Comparison of ENCODE assay signal across 1 cellular context in the genomic region with DNA sequence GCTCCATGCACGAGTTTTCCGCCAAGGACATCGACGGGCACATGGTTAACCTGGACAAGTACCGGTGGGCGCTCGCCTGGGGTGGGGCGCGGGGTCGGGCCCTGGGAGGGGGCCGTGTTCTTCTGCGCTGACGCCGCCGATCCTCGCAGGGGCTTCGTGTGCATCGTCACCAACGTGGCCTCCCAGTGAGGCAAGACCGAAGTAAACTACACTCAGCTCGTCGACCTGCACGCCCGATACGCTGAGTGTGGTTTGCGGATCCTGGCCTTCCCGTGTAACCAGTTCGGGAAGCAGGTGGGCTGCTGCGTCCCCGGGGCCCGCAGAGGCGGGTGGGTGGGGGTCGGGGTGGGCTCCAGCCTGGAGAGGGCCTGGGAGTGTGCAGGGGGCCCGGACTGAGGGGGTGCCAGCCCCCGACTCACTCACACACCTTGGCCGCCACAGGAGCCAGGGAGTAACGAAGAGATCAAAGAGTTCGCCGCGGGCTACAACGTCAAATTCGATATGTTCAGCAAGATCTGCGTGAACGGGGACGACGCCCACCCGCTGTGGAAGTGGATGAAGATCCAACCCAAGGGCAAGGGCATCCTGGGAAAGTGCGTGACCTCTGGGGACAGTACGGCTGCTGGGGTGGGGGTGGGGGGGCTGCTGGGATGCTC.
A peak's percentile ranks its signal among the peaks of the same experiment; 100 is the strongest.
TF ChIP-seq lines count a peak whose summit lies in the region.

No MANE protein-coding gene starts in this region.

TF ChIP-seq in HepG2, 621 proteins besides CTCF, POLR2A, EP300 and RAD21:
- TF ChIP-seq ZSCAN21 (CRISPR knock-in tag; IDR thresholded peaks at IDR 0.05; ENCODE audit: borderline replicate concordance) (0 out of 2 replicates have a peak, but pooled peaks have one; percentile 7), ZBTB38 (CRISPR knock-in tag; IDR thresholded peaks at IDR 0.05) (peak; percentile 66), KDM3A (CRISPR knock-in tag; IDR thresholded peaks at IDR 0.05; ENCODE audit: low read depth) (0 out of 2 replicates have a peak, but pooled peaks have one; percentile 13), HOXA3 (CRISPR knock-in tag; IDR thresholded peaks at IDR 0.05) (peak; percentile 42; the same call in 1 of the 2 replicates), KDM5B (CRISPR knock-in tag; IDR thresholded peaks at IDR 0.05; ENCODE audit: borderline replicate concordance) (no peak), RXRA (CRISPR knock-in tag; IDR thresholded peaks at IDR 0.05) (peak; percentile 35; the same call in 1 of the 2 replicates), TEAD3 (CRISPR knock-in tag; optimal IDR thresholded peaks at IDR 0.05; ENCODE audit: borderline replicate concordance) (peak; percentile 11), ZNF20 (CRISPR knock-in tag; IDR thresholded peaks at IDR 0.05) (no peak), HNRNPLL (IDR thresholded peaks at IDR 0.05; ENCODE audit: low read depth, low read length, poor library complexity, severe bottlenecking) (no peak), NRL (CRISPR knock-in tag; IDR thresholded peaks at IDR 0.05; ENCODE audit: borderline replicate concordance) (peak; percentile 30; the same call in 1 of the 2 replicates), REPIN1 (CRISPR knock-in tag; IDR thresholded peaks at IDR 0.05; ENCODE audit: borderline replicate concordance, low read depth) (0 out of 2 replicates have a peak, but pooled peaks have one; percentile 24), ZC3H13 (CRISPR knock-in tag; IDR thresholded peaks at IDR 0.05) (peak; percentile 10; the same call in 1 of the 2 replicates), HIVEP1 (CRISPR knock-in tag; IDR thresholded peaks at IDR 0.05) (0 out of 2 replicates have a peak, but pooled peaks have one; percentile 3)
- TF ChIP-seq, protein P1, sequence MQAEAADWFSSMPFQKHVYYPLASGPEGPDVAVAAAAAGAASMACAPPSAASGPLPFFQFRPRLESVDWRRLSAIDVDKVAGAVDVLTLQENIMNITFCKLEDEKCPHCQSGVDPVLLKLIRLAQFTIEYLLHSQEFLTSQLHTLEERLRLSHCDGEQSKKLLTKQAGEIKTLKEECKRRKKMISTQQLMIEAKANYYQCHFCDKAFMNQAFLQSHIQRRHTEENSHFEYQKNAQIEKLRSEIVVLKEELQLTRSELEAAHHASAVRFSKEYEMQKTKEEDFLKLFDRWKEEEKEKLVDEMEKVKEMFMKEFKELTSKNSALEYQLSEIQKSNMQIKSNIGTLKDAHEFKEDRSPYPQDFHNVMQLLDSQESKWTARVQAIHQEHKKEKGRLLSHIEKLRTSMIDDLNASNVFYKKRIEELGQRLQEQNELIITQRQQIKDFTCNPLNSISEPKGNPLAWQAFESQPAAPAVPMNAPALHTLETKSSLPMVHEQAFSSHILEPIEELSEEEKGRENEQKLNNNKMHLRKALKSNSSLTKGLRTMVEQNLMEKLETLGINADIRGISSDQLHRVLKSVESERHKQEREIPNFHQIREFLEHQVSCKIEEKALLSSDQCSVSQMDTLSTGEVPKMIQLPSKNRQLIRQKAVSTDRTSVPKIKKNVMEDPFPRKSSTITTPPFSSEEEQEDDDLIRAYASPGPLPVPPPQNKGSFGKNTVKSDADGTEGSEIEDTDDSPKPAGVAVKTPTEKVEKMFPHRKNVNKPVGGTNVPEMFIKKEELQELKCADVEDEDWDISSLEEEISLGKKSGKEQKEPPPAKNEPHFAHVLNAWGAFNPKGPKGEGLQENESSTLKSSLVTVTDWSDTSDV (CRISPR knock-in tag; IDR thresholded peaks at IDR 0.05) = 0 out of 2 replicates have a peak, but pooled peaks have one; percentile 59
- TF ChIP-seq, protein P2, sequence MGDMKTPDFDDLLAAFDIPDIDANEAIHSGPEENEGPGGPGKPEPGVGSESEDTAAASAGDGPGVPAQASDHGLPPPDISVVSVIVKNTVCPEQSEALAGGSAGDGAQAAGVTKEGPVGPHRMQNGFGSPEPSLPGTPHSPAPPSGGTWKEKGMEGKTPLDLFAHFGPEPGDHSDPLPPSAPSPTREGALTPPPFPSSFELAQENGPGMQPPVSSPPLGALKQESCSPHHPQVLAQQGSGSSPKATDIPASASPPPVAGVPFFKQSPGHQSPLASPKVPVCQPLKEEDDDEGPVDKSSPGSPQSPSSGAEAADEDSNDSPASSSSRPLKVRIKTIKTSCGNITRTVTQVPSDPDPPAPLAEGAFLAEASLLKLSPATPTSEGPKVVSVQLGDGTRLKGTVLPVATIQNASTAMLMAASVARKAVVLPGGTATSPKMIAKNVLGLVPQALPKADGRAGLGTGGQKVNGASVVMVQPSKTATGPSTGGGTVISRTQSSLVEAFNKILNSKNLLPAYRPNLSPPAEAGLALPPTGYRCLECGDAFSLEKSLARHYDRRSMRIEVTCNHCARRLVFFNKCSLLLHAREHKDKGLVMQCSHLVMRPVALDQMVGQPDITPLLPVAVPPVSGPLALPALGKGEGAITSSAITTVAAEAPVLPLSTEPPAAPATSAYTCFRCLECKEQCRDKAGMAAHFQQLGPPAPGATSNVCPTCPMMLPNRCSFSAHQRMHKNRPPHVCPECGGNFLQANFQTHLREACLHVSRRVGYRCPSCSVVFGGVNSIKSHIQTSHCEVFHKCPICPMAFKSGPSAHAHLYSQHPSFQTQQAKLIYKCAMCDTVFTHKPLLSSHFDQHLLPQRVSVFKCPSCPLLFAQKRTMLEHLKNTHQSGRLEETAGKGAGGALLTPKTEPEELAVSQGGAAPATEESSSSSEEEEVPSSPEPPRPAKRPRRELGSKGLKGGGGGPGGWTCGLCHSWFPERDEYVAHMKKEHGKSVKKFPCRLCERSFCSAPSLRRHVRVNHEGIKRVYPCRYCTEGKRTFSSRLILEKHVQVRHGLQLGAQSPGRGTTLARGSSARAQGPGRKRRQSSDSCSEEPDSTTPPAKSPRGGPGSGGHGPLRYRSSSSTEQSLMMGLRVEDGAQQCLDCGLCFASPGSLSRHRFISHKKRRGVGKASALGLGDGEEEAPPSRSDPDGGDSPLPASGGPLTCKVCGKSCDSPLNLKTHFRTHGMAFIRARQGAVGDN (CRISPR knock-in tag; IDR thresholded peaks at IDR 0.05) = peak; percentile 78
- TF ChIP-seq, protein P3, sequence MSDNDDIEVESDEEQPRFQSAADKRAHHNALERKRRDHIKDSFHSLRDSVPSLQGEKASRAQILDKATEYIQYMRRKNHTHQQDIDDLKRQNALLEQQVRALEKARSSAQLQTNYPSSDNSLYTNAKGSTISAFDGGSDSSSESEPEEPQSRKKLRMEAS (IDR thresholded peaks at IDR 0.05) = peak; percentile 34; the same call in 1 of the 2 replicates
- TF ChIP-seq, protein P4, sequence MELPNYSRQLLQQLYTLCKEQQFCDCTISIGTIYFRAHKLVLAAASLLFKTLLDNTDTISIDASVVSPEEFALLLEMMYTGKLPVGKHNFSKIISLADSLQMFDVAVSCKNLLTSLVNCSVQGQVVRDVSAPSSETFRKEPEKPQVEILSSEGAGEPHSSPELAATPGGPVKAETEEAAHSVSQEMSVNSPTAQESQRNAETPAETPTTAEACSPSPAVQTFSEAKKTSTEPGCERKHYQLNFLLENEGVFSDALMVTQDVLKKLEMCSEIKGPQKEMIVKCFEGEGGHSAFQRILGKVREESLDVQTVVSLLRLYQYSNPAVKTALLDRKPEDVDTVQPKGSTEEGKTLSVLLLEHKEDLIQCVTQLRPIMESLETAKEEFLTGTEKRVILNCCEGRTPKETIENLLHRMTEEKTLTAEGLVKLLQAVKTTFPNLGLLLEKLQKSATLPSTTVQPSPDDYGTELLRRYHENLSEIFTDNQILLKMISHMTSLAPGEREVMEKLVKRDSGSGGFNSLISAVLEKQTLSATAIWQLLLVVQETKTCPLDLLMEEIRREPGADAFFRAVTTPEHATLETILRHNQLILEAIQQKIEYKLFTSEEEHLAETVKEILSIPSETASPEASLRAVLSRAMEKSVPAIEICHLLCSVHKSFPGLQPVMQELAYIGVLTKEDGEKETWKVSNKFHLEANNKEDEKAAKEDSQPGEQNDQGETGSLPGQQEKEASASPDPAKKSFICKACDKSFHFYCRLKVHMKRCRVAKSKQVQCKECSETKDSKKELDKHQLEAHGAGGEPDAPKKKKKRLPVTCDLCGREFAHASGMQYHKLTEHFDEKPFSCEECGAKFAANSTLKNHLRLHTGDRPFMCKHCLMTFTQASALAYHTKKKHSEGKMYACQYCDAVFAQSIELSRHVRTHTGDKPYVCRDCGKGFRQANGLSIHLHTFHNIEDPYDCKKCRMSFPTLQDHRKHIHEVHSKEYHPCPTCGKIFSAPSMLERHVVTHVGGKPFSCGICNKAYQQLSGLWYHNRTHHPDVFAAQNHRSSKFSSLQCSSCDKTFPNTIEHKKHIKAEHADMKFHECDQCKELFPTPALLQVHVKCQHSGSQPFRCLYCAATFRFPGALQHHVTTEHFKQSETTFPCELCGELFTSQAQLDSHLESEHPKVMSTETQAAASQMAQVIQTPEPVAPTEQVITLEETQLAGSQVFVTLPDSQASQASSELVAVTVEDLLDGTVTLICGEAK (IDR thresholded peaks at IDR 0.05) = no peak
- TF ChIP-seq, protein P4 (CRISPR knock-in tag; IDR thresholded peaks at IDR 0.05) = no peak
- TF ChIP-seq, protein P5, sequence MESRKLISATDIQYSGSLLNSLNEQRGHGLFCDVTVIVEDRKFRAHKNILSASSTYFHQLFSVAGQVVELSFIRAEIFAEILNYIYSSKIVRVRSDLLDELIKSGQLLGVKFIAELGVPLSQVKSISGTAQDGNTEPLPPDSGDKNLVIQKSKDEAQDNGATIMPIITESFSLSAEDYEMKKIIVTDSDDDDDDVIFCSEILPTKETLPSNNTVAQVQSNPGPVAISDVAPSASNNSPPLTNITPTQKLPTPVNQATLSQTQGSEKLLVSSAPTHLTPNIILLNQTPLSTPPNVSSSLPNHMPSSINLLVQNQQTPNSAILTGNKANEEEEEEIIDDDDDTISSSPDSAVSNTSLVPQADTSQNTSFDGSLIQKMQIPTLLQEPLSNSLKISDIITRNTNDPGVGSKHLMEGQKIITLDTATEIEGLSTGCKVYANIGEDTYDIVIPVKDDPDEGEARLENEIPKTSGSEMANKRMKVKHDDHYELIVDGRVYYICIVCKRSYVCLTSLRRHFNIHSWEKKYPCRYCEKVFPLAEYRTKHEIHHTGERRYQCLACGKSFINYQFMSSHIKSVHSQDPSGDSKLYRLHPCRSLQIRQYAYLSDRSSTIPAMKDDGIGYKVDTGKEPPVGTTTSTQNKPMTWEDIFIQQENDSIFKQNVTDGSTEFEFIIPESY (CRISPR knock-in tag; IDR thresholded peaks at IDR 0.05) = 0 out of 2 replicates have a peak, but pooled peaks have one; percentile 81
- TF ChIP-seq, protein P6, sequence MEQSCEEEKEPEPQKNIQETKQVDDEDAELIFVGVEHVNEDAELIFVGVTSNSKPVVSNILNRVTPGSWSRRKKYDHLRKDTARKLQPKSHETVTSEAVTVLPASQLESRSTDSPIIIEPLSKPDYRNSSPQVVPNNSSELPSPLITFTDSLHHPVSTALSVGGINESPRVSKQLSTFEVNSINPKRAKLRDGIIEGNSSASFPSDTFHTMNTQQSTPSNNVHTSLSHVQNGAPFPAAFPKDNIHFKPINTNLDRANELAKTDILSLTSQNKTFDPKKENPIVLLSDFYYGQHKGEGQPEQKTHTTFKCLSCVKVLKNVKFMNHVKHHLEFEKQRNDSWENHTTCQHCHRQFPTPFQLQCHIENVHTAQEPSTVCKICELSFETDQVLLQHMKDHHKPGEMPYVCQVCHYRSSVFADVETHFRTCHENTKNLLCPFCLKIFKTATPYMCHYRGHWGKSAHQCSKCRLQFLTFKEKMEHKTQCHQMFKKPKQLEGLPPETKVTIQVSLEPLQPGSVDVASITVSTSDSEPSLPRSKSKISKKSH (CRISPR knock-in tag; IDR thresholded peaks at IDR 0.05; ENCODE audit: borderline replicate concordance) = 0 out of 2 replicates have a peak, but pooled peaks have one; percentile 57
